ENCODE assay signal across 11 cellular contexts in the genomic region with DNA sequence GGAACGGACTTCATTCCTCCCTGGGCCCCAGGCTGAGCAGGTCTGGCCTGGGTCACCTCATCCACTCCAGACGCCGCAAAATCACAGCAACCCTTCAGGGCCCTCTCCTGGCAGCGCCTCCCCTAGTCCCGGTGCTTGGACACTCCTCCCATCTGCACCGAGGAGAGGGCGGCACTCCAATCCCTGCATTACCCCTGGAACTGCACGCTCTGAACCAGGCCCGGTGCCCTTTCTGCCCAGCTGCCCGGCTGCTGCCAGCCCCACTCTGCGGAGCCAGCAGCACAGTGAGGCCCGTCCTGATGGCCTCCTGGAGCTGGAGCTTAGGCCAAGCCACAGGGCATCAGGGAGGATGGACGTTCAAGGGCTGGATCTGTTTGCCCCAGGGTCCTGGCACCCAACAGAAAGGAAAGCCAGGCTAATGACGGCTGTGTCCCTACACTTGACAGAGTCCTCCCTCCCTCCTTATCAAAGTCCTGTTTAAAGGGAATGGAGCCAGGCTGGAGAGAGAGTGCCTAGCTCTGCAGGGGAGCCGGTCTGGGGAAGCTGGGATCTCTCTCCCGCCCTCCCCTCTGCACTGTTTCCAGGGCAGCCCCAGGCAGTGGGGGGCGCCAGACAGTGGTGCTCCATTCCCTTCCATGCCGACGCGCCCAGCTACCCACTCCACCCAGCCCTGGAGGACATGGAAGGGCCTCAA. TPM values are rescaled to one million over a fixed set of nuclear protein-coding genes. Genes with fewer than 3 reads are reported as not detected.
DNase-seq lines count a peak whose midpoint lies in the region; ATAC-seq and TF ChIP-seq lines count a peak whose summit lies in the region.
"Had no signal": no experiment of that assay in that cellular context is flagged by ENCODE, and none has a peak within 500 bp of the region (broad histone marks: within the 10 kb centered on the region; RNA-seq: fewer than 3 reads in every experiment).

No MANE protein-coding gene starts in this region.

- H3K36me3 ChIP-seq in right lobe of liver, result no peaks in the 10 kb centered on the region
- no peaks in the 10 kb centered on the region for H3K36me3 ChIP-seq in testis (ENCODE audit: low read depth, missing control alignments)
- H3K36me3 ChIP-seq in OCI-LY7 (ENCODE audit: insufficient read depth, low read length), result no peaks in the 10 kb centered on the region

- WGBS in right lobe of liver (ENCODE audit: insufficient coverage, low coverage, low lambda C conversion rate, missing lambda C conversion rate), result 36% methylated on average over 8 of the region's 20 CpGs
- 61 to 68% methylated on average over 18 to 20 of the region's 20 CpGs for WGBS in testis, 2 donors

- peak; percentile 0 for DNase-seq in T-helper 2 cell treated with Interferon-gamma antibody and Interleukin-4, amounts not matched to agents 5 μg/mL and 100 μg/mL, for 36 hours (ENCODE audit: low spot score)
- no peak for DNase-seq in T-helper 2 cell
- peak in 8 of 10 donors; percentile 7 to 41 (median 26) for DNase-seq in dorsolateral prefrontal cortex
- peak; percentile 17 to 54 (median 42) for DNase-seq in right lobe of liver
- peak; percentile 57 for DNase-seq in testis
- DNase-seq in NCI-H774 (lab: John Stamatoyannopoulos, UW), result no peak
- no peak for DNase-seq in OCI-LY7 (ENCODE audit: low spot score)
- DNase-seq: NCI-H446 treated with DMSO at 0.1 percent for 48 hours had no signal

- H3K27me3 ChIP-seq in dorsolateral prefrontal cortex (peaks cover 0 to 22% (median 0%) of the 10 kb centered on the region in 45 donors), right lobe of liver (no peaks in the 10 kb centered on the region), testis (no peaks in the 10 kb centered on the region)

- POLR2A ChIA-PET in OCI-LY7 (lab: Charles Lee), result no interaction called here

- no peaks in the 10 kb centered on the region for H3K79me2 ChIP-seq in OCI-LY7 (ENCODE audit: insufficient read depth, low read depth, low read length)

- H3K4me1 ChIP-seq in right lobe of liver, result no peaks in the 10 kb centered on the region
- no peaks in the 10 kb centered on the region for H3K4me1 ChIP-seq in testis
- H3K4me1 ChIP-seq in OCI-LY7 (ENCODE audit: insufficient read depth, low read length, poor library complexity, severe bottlenecking), result no peaks in the 10 kb centered on the region

- no TSS peak for BruUV-seq in OCI-LY7 (replicated peaks; lab: Mats Ljungman, UMichigan)

- no peaks in the 10 kb centered on the region for H3K9me2 ChIP-seq in OCI-LY7 (ENCODE audit: insufficient read depth, low read length)

- H3K27ac Mint-ChIP-seq in T-helper 2 cell treated with Interferon-gamma antibody and Interleukin-4, amounts not matched to agents 5 μg/mL and 100 μg/mL, for 36 hours, result no peak overlapping the region

- H3K4me3 ChIP-seq in dorsolateral prefrontal cortex (no peak overlapping the region), right lobe of liver (no peak overlapping the region), testis (no peak overlapping the region), OCI-LY7 (ENCODE audit: low read depth, low read length, poor library complexity, severe bottlenecking) (no peak overlapping the region)

- ATAC-seq in right lobe of liver (peak in 2 of 4 donors; percentile 7 to 11), GM21423 (IDR thresholded peaks at IDR 0.05; ENCODE audit: unreplicated experiment) (no peak)

- CTCF ChIA-PET in OCI-LY7 (lab: Charles Lee; ENCODE audit: unreplicated experiment), result no interaction called here

- TF ChIP-seq CTCF in dorsolateral prefrontal cortex (IDR thresholded peaks at IDR 0.05 in 54 of 56, conservative IDR thresholded peaks at IDR 0.05 in 2 of 56; ENCODE audit: low read depth in 1 of 56, partially characterized antibody in 56 of 56), result no peak
- no peak for TF ChIP-seq CTCF in right lobe of liver (IDR thresholded peaks at IDR 0.05)
- no peak for TF ChIP-seq CTCF in testis (IDR thresholded peaks at IDR 0.05)
- TF ChIP-seq CTCF in OCI-LY7 (conservative IDR thresholded peaks at IDR 0.05; ENCODE audit: low read length), result no peak

- no peaks in the 10 kb centered on the region for H3K4me1 Mint-ChIP-seq in T-helper 2 cell treated with Interferon-gamma antibody and Interleukin-4, amounts not matched to agents 5 μg/mL and 100 μg/mL, for 36 hours (ENCODE audit: low read depth)

- H3K4me2 ChIP-seq in OCI-LY7 (ENCODE audit: low read length), result no peak overlapping the region

- TF ChIP-seq POLR2A in right lobe of liver (IDR thresholded peaks at IDR 0.05) (no peak), testis (IDR thresholded peaks at IDR 0.05) (no peak)

- no peaks in the 10 kb centered on the region for H4K20me1 ChIP-seq in OCI-LY7 (ENCODE audit: insufficient read depth, low read length)

- H3K9me3 ChIP-seq in right lobe of liver (no peaks in the 10 kb centered on the region), testis (no peaks in the 10 kb centered on the region), OCI-LY7 (ENCODE audit: low read length) (peaks cover 7% of the 10 kb centered on the region)

- H3K4me3 Mint-ChIP-seq in T-helper 2 cell treated with Interferon-gamma antibody and Interleukin-4, amounts not matched to agents 5 μg/mL and 100 μg/mL, for 36 hours, result no peak overlapping the region

- peaks cover 6% of the 10 kb centered on the region for H3K27me3 Mint-ChIP-seq in T-helper 2 cell treated with Interferon-gamma antibody and Interleukin-4, amounts not matched to agents 5 μg/mL and 100 μg/mL, for 36 hours (ENCODE audit: low read depth)

- intact Hi-C loops in dorsolateral prefrontal cortex (cut with DNase I), result no loop called here
- intact Hi-C loops in right lobe of liver (cut with DNase I), result no loop called here
- intact Hi-C loops in testis (cut with DNase I; ENCODE audit: low total_unique reads), result no loop called here
- intact Hi-C loops in OCI-LY7 (cut with micrococcal nuclease; ENCODE audit: unreplicated experiment), result no loop called here

- H3K36me3 Mint-ChIP-seq in T-helper 2 cell treated with Interferon-gamma antibody and Interleukin-4, amounts not matched to agents 5 μg/mL and 100 μg/mL, for 36 hours (ENCODE audit: low read depth), result no peaks in the 10 kb centered on the region

- no peak overlapping the region for H2AFZ ChIP-seq in OCI-LY7 (ENCODE audit: low read length)

- peaks cover 21% of the 10 kb centered on the region for H3K9me3 Mint-ChIP-seq in T-helper 2 cell treated with Interferon-gamma antibody and Interleukin-4, amounts not matched to agents 5 μg/mL and 100 μg/mL, for 36 hours

- H3K27ac ChIP-seq in dorsolateral prefrontal cortex (no peak overlapping the region), right lobe of liver (no peak overlapping the region), testis (peak overlapping the region in 1 of 2 donors; percentile 8), OCI-LY7 (ENCODE audit: low read depth, low read length, poor library complexity, severe bottlenecking) (no peak overlapping the region)
- H3K27ac ChIP-seq: 22Rv1 had no signal

RNA-seq across cellular contexts. Expression of gene COL6A2, which starts 12.7 kb away (rescaled TPM):
- 10 to 100 TPM in 83 of 120 experiments, 1 to 10 TPM in 37; 4.3 to 57.2 (median 12.6) TPM for total RNA-seq in dorsolateral prefrontal cortex
- total RNA-seq in right lobe of liver, result 10 to 100 TPM; 17.3 to 81.7 (median 38.4) TPM
- total RNA-seq in testis, result 100 to 1,000 TPM; 192 to 236 TPM
- polyA plus RNA-seq in testis (ENCODE audit: insufficient read depth, low read depth, low replicate concordance), result 362 TPM
- total RNA-seq in OCI-LY7 (2014; rRNA removed; shearing (Covaris generic)), result 0.13 TPM in 1 of 2 replicates, not detected in the other
- not detected in 2 replicates for total RNA-seq in OCI-LY7 (2022)

RNA-seq across cellular contexts. Expression of gene FTCD, which starts 44.7 kb away (rescaled TPM):
- total RNA-seq in dorsolateral prefrontal cortex (10 to 100 TPM in 104 of 120 experiments, 1 to 10 TPM in 16; 4.0 to 48.0 (median 20.5) TPM), right lobe of liver (100 to 1,000 TPM; 141 to 668 (median 417) TPM), testis (10 to 100 TPM; 50.5 to 63.5 TPM), OCI-LY7 (2022) (0.41 and 1.1 TPM in 2 replicates)
- polyA plus RNA-seq in testis (ENCODE audit: insufficient read depth, low read depth, low replicate concordance), result 49.2 TPM
- total RNA-seq in OCI-LY7 (2014; rRNA removed; shearing (Covaris generic)), result 0.06 and 0.21 TPM in 2 replicates
- total RNA-seq: subcutaneous adipose tissue had no signal

Comparison
In these comparisons a context has a peak if more than half of its experiments do, and no peak if none do; other contexts are left out.
1. DNase-seq: peak in T-helper 2 cell treated with Interferon-gamma antibody and Interleukin-4, amounts not matched to agents 5 μg/mL and 100 μg/mL, for 36 hours (single experiment), dorsolateral prefrontal cortex (8 of 10), right lobe of liver (3 of 3) and testis (single experiment); none in T-helper 2 cell (0 of 5), NCI-H774 (single experiment) and OCI-LY7 (single experiment).
2. RNA of gene COL6A2, which starts 12.7 kb away (total RNA-seq): 192 to 236 TPM in testis, 17.3 to 81.7 TPM in right lobe of liver and 4.3 to 57.2 TPM in dorsolateral prefrontal cortex; 0.13 TPM in OCI-LY7; every median in the first group is over 4 times any median in the second.